In the genomic region with DNA sequence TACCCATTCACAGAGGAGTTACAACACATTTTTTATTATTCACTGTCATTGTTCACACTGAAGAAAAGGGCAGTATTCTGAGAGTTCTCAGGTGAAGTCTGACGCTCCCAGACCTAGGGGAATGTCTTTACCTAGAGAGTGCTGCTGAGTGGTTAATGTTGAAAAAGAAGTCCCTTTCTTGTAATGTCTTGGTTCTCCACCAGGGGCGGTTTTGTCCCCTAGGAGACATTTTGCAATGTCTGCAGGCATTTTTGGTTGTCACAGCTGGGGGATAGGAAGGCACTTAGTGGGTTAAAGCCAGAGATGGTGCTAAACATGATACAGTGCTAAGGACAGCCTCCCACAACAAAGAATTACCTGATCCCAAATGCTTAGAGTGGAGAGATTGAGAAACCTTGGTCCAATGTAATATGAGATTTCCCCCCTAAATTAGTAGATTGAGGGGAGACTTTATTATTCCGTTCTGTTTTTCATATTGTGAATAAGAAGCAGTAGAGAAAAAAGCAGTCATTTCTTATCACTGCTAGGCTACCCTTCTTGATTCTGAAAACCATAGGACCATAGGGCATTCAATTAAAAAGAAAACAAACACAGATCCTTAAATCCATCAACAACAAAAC, we compare ENCODE assay signal across 8 cellular contexts. TPM values are rescaled to one million over a fixed set of nuclear protein-coding genes. Genes with fewer than 3 reads are reported as not detected.
A peak's percentile ranks its signal among the peaks of the same experiment; 100 is the strongest.
DNase-seq lines count a peak whose midpoint lies in the region; ATAC-seq and TF ChIP-seq lines count a peak whose summit lies in the region.

No MANE protein-coding gene starts in this region.

- H3K4me3 ChIP-seq in A673 (ENCODE audit: low read depth, low read length, poor library complexity, severe bottlenecking): no peak overlapping the region
- no peak overlapping the region for H3K4me3 ChIP-seq in GM12864 (ENCODE audit: low read depth, low read length)
- no peak overlapping the region for H3K4me3 ChIP-seq in fibroblast of villous mesenchyme (ENCODE audit: low read depth, low read length)

- H3K9me3 ChIP-seq in A673 (ENCODE audit: low read depth, low read length, poor library complexity, severe bottlenecking): no peaks in the 10 kb centered on the region

- H3K4me1 ChIP-seq in A673 (ENCODE audit: insufficient read depth, low read length, poor library complexity, severe bottlenecking): no peaks in the 10 kb centered on the region

- H3K36me3 ChIP-seq in A673 (ENCODE audit: insufficient read depth, low read length, poor library complexity, severe bottlenecking): no peaks in the 10 kb centered on the region

- ATAC-seq in HG03139 (IDR thresholded peaks at IDR 0.05; ENCODE audit: unreplicated experiment) (no peak), GM21723 (IDR thresholded peaks at IDR 0.05; ENCODE audit: unreplicated experiment) (no peak)

- H3K27me3 ChIP-seq in A673 (replicated peaks; ENCODE audit: insufficient read depth, low read depth, low read length, poor library complexity): no peaks in the 10 kb centered on the region

- CTCF ChIA-PET in A673 (lab: Charles Lee): no interaction called here

- peak; percentile 48 for DNase-seq in A673 (ENCODE audit: low spot score)
- no peak for DNase-seq in GM12864 (ENCODE audit: low read depth)
- DNase-seq in RPMI8226: peak; percentile 54
- peak; percentile 15 for DNase-seq in fibroblast of villous mesenchyme (ENCODE audit: low read depth)
- DNase-seq in NCI-H2081 treated with DMSO at 0.1 percent for 48 hours (lab: John Stamatoyannopoulos, UW): no peak
- DNase-seq in T1000 (lab: John Stamatoyannopoulos, UW): no peak

- POLR2A ChIA-PET in A673 (lab: Charles Lee; ENCODE audit: low non-redundant PET): no interaction called here

- H3K27ac ChIP-seq in A673 (ENCODE audit: low read depth, low read length, poor library complexity, severe bottlenecking): no peak overlapping the region

- intact Hi-C loops in A673 (cut with micrococcal nuclease; ENCODE audit: unreplicated experiment): no loop called here

- TF ChIP-seq CTCF in A673 (conservative IDR thresholded peaks at IDR 0.05; ENCODE audit: low read depth, low read length) (peak; percentile 60), GM12864 (IDR thresholded peaks at IDR 0.05; ENCODE audit: low read depth, low read length, missing control alignments) (peak; percentile 67), fibroblast of villous mesenchyme (IDR thresholded peaks at IDR 0.05; ENCODE audit: insufficient read depth, low read depth, low read length) (peak; percentile 63)

- BruUV-seq in A673 (replicated peaks; lab: Mats Ljungman, UMichigan): no TSS peak

RNA-seq across cellular contexts. Expression of a gene that starts 13.1 kb away (rescaled TPM):
- 13.3 and 13.5 TPM in 2 replicates for total RNA-seq in A673 (2021)
- 8.4 and 13.8 TPM in 2 replicates for total RNA-seq in fibroblast of villous mesenchyme

Comparison
In these comparisons a context has a peak if more than half of its experiments do, and no peak if none do; other contexts are left out.
1. DNase-seq: peak in A673 (single experiment), RPMI8226 (single experiment) and fibroblast of villous mesenchyme (single experiment); none in GM12864 (single experiment), NCI-H2081 treated with DMSO at 0.1 percent for 48 hours (single experiment) and T1000 (single experiment).
2. Peak in every context shown above with its lines, with median percentiles within 50 percentile points of each other: CTCF ChIP-seq.